1 cellular context compared by ENCODE assay signal in genomic region chr1:212315907-212316306, GRCh38.
TF ChIP-seq lines count a peak whose summit lies in the region.

No MANE protein-coding gene starts in this region.

TF ChIP-seq in H1, 55 proteins besides CTCF, POLR2A, EP300 and RAD21 (continued from another document):
- TF ChIP-seq CHD7 (IDR thresholded peaks at IDR 0.05; ENCODE audit: insufficient replicate concordance, low read length): no peak
- no peak for TF ChIP-seq TCF12 (IDR thresholded peaks at IDR 0.05; ENCODE audit: low read depth, low read length)
- TF ChIP-seq TEAD4 (IDR thresholded peaks at IDR 0.05; ENCODE audit: low read depth, low read length): no peak
- TF ChIP-seq NANOG (IDR thresholded peaks at IDR 0.05; ENCODE audit: insufficient read depth, low read depth, low read length, poor library complexity, severe bottlenecking): peak; percentile 69
- TF ChIP-seq CBX8 (IDR thresholded peaks at IDR 0.05; ENCODE audit: borderline replicate concordance, low read depth, low read length): no peak
- no peak for TF ChIP-seq CBX5 (IDR thresholded peaks at IDR 0.05; ENCODE audit: low read depth, low read length)
- no peak for TF ChIP-seq ASH2L (IDR thresholded peaks at IDR 0.05; ENCODE audit: low read length)
- no peak for TF ChIP-seq CTBP2 (IDR thresholded peaks at IDR 0.05; ENCODE audit: borderline replicate concordance, insufficient read depth, insufficient read length, low read length)
- no peak for TF ChIP-seq SUZ12 (IDR thresholded peaks at IDR 0.05; ENCODE audit: low read length)
- no peak for TF ChIP-seq GTF2F1 (IDR thresholded peaks at IDR 0.05; ENCODE audit: borderline replicate concordance, low read depth, low read length)
- no peak for TF ChIP-seq RFX5 (IDR thresholded peaks at IDR 0.05; ENCODE audit: borderline replicate concordance, low read depth, low read length)
- TF ChIP-seq MAX (IDR thresholded peaks at IDR 0.05): no peak
- no peak for TF ChIP-seq KDM1A (IDR thresholded peaks at IDR 0.05; ENCODE audit: borderline replicate concordance, low read length)
- TF ChIP-seq TAF7 (optimal IDR thresholded peaks at IDR 0.05; ENCODE audit: borderline replicate concordance, low read depth, low read length): no peak
TF ChIP-seq in H1: peak in this region for 2.
